8 cellular contexts compared by ENCODE assay signal in genomic region chr12:132600048-132601032, GRCh38. TPM values are rescaled to one million over a fixed set of nuclear protein-coding genes. Genes with fewer than 3 reads are reported as not detected.
A peak's percentile ranks its signal among the peaks of the same experiment; 100 is the strongest.
DNase-seq lines count a peak whose midpoint lies in the region; ATAC-seq and TF ChIP-seq lines count a peak whose summit lies in the region.

No MANE protein-coding gene starts in this region.

- ATAC-seq in GM21423 (IDR thresholded peaks at IDR 0.05; ENCODE audit: unreplicated experiment) = no peak

- TF ChIP-seq CTCF in breast epithelium (IDR thresholded peaks at IDR 0.05) = peak; percentile 9 to 70 (median 49)

- H3K9me3 Mint-ChIP-seq in immature natural killer cell = no peaks in the 10 kb centered on the region

- H3K4me1 Mint-ChIP-seq in immature natural killer cell = peaks cover 24 to 25% of the 10 kb centered on the region in 2 donors

- H3K27me3 Mint-ChIP-seq in immature natural killer cell (ENCODE audit: low read depth in 3 of 3) = peaks cover 10 to 17% (median 17%) of the 10 kb centered on the region in 3 donors

- peak; percentile 89 for DNase-seq in DMS79 treated with DMSO at 0.1 percent for 48 hours (lab: John Stamatoyannopoulos, UW)
- DNase-seq in HuH-7.5 (ENCODE audit: low spot score) = peak; percentile 88
- peak; percentile 67 for DNase-seq in RPMI7951 (ENCODE audit: low read depth)
- DNase-seq in breast epithelium (ENCODE audit: low spot score in 2 of 2) = peak; percentile 51 to 74
- DNase-seq in immature natural killer cell = peak; percentile 34 to 41 (median 35)
- DNase-seq in effector CD8-positive, alpha-beta T cell (lab: John Stamatoyannopoulos, UW) = no peak

- H3K4me1 ChIP-seq in breast epithelium = peaks cover 0 to 7% of the 10 kb centered on the region in 2 donors

- H3K4me3 Mint-ChIP-seq in immature natural killer cell = peak overlapping the region; percentile 75 to 87 (median 85)

- TF ChIP-seq POLR2A in breast epithelium (IDR thresholded peaks at IDR 0.05) = no peak

- intact Hi-C loops in breast epithelium (cut with DNase I; ENCODE audit: low total_unique reads) = no loop called here

- H3K27ac Mint-ChIP-seq in immature natural killer cell = peak overlapping the region in 5 of 6 donors; percentile 14 to 73 (median 58)

- no peaks in the 10 kb centered on the region for H3K9me3 ChIP-seq in breast epithelium

- H3K4me3 ChIP-seq in breast epithelium = peak overlapping the region; percentile 37 to 76 (median 58)
- peak overlapping the region; percentile 7 to 43 (median 26) for H3K4me3 ChIP-seq in skin epidermis

- H3K36me3 ChIP-seq in breast epithelium = no peaks in the 10 kb centered on the region

- peaks cover 0 to 32% of the 10 kb centered on the region in 2 donors for H3K27me3 ChIP-seq in breast epithelium

- H3K27ac ChIP-seq in breast epithelium = peak overlapping the region; percentile 38 to 64
- peak overlapping the region in 8 of 21 experiments; percentile 7 to 52 (median 38) for H3K27ac ChIP-seq in skin epidermis

- H3K36me3 Mint-ChIP-seq in immature natural killer cell = no peaks in the 10 kb centered on the region

RNA-seq across cellular contexts. Expression of gene LRCOL1, which starts 10.0 kb away (rescaled TPM):
- total RNA-seq in RPMI7951 (2014; rRNA removed; shearing (Covaris generic)) = not detected in 2 replicates
- under 1 TPM in 1 of 3 donors, not detected in 2; 0.59 TPM for total RNA-seq in breast epithelium
- not detected for polyA plus RNA-seq in immature natural killer cell

RNA-seq across cellular contexts. Expression of gene P2RX2, which starts 18.2 kb away (rescaled TPM):
- not detected in 2 replicates for total RNA-seq in RPMI7951 (2014; rRNA removed; shearing (Covaris generic))
- under 1 TPM in 2 of 3 donors, not detected in 1; 0.29 to 0.48 TPM for total RNA-seq in breast epithelium
- not detected for polyA plus RNA-seq in immature natural killer cell
